6 cellular contexts compared by ENCODE assay signal in the genomic region with DNA sequence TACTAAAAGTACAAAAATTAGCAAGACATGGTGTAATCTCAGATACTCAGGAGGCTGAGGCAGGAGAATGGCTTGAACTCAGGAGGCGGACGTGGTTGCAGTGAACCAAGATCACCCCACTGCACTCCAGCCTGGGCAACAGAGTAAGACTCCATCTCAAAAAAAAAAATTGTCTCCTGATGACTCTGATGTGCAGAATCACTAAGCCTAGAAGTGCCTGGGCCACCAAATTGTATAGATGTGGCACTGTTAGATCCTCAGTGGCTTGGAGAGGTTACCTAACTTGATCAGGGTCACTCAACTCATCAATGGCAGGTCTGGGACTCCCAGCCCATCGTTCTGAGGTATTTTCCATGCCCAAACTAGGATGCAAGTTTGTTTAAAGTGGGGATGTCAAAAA.
"Had no signal": no experiment of that assay in that cellular context is flagged by ENCODE, and none has a peak within 500 bp of the region (broad histone marks: within the 10 kb centered on the region; RNA-seq: fewer than 3 reads in every experiment).

No MANE protein-coding gene starts in this region.

- H3K4me3 ChIP-seq: GM23338 had no signal

- H2AFZ ChIP-seq: GM23338 had no signal

- H3K4me3 Mint-ChIP-seq: GM23338, H9, IgD-negative memory B cell had no signal

- H3K36me3 Mint-ChIP-seq: IgD-negative memory B cell had no signal

- H3K4me2 ChIP-seq: GM23338 had no signal

- H3K27me3 Mint-ChIP-seq: IgD-negative memory B cell had no signal

- H3K27ac Mint-ChIP-seq: GM23338, H9, IgD-negative memory B cell had no signal

- ATAC-seq: GM23338, HepG2 had no signal

- FAIRE-seq: HepG2 had no signal

- DNase-seq: H9, HCEC 1CT, KG1 had no signal
